8 cellular contexts compared by ENCODE assay signal in the genomic region with DNA sequence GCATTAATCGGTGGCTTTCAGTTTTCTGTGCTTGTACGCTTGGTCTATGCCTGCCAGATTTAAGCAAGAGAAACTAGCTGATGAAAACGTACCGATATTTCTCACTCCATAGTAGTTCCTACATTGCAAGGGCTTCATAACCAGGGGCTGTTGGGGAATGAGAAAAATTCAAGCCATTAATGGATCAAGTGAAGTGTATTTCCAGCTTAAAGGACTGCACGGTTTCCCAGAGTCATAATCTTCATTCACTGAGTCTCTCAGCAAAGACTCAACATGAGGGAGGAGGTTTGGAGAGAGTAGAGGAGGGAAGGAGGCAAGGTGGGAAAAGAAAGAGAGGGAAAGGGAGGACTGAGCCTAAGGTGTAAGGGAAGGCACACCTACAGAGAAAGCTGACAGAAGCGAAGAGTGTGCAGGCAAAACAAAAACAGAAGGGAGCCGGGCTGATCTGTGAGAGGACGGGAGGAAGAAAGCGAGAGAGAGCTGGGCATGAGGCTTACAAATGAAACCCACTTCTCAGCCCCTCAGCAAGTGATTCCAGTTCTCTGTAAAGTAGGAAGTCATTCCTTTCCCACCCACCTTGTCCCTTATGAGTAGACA. TPM values are rescaled to one million over a fixed set of nuclear protein-coding genes. Genes with fewer than 3 reads are reported as not detected.
DNase-seq lines count a peak whose midpoint lies in the region; ATAC-seq and TF ChIP-seq lines count a peak whose summit lies in the region.

No MANE protein-coding gene starts in this region.

- H3K36me3 ChIP-seq in CD4-positive, CD25-positive, alpha-beta regulatory T cell (ENCODE audit: control insufficient read depth, insufficient read depth, low read length) = peaks cover 29% of the 10 kb centered on the region
- H3K36me3 ChIP-seq in RWPE2 (ENCODE audit: low read depth) (no peaks in the 10 kb centered on the region), gastroesophageal sphincter (peaks cover 0 to 13% of the 10 kb centered on the region in 2 donors)

- no peak for TF ChIP-seq POLR2A in gastroesophageal sphincter (IDR thresholded peaks at IDR 0.05)

- H2BK15ac ChIP-seq in H9 (ENCODE audit: low read depth, low read length) = no peak overlapping the region

- no peak overlapping the region for H4K91ac ChIP-seq in H9 (ENCODE audit: insufficient read length, low read depth, low read length)

- H3K14ac ChIP-seq in H9 (ENCODE audit: insufficient read depth, low read length) = no peak overlapping the region

- no peaks in the 10 kb centered on the region for H4K20me1 ChIP-seq in H9 (ENCODE audit: control insufficient read depth, insufficient read depth, insufficient read length)

- H3K9me3 ChIP-seq in CD4-positive, CD25-positive, alpha-beta regulatory T cell (ENCODE audit: control insufficient read depth in 2 of 2, low read length in 2 of 2) = peaks cover 14 to 24% of the 10 kb centered on the region in 2 experiments
- H3K9me3 ChIP-seq in RWPE2 (ENCODE audit: severe bottlenecking) (no peaks in the 10 kb centered on the region), gastroesophageal sphincter (no peaks in the 10 kb centered on the region), H9 (ENCODE audit: control insufficient read depth, low read depth, low read length) (no peaks in the 10 kb centered on the region)

- H3K27me3 ChIP-seq in CD4-positive, CD25-positive, alpha-beta regulatory T cell (ENCODE audit: control insufficient read depth, insufficient read depth, low read length) = no peaks in the 10 kb centered on the region
- H3K27me3 ChIP-seq in RWPE2 (ENCODE audit: insufficient read depth, poor library complexity, severe bottlenecking) = no peaks in the 10 kb centered on the region
- no peaks in the 10 kb centered on the region for H3K27me3 ChIP-seq in gastroesophageal sphincter
- no peaks in the 10 kb centered on the region; the same call in 1 of the 2 replicates for H3K27me3 ChIP-seq in H9 (ENCODE audit: insufficient read depth, low read length)

- H3K23me2 ChIP-seq in H9 (ENCODE audit: insufficient read length, low read depth, low read length, poor library complexity, severe bottlenecking) = no peaks in the 10 kb centered on the region

- no peak overlapping the region for H2AK5ac ChIP-seq in H9 (ENCODE audit: insufficient read length, low read length)

- peak; percentile 30 to 33 for ATAC-seq in CD4-positive, CD25-positive, alpha-beta regulatory T cell (ENCODE audit: low read depth in 2 of 2)
- ATAC-seq in GM21526 (IDR thresholded peaks at IDR 0.05; ENCODE audit: low FRiP score, unreplicated experiment) (peak; percentile 35), RWPE2 (ENCODE audit: low read depth) (peak; percentile 65), gastroesophageal sphincter (no peak), HG03159 (IDR thresholded peaks at IDR 0.05; ENCODE audit: unreplicated experiment) (no peak)
- ATAC-seq in stimulated activated naive B cell treated with anti-CD40 and anti-IgM and Interleukin-4, amounts not matched to agents 10 μg/mL and 1 μg/mL and 100 μg/mL, for 72 hours (replicated peaks) = peak; percentile 56 to 58

- H3K56ac ChIP-seq in H9 (ENCODE audit: insufficient read length, low read depth, low read length) = no peak overlapping the region

- no peak overlapping the region for H3K9ac ChIP-seq in H9 (ENCODE audit: extremely low read depth, insufficient read length, low read length)

- H2BK120ac ChIP-seq in H9 (ENCODE audit: low read depth, low read length, poor library complexity, severe bottlenecking) = no peak overlapping the region

- peaks cover 51% of the 10 kb centered on the region for H3K4me1 ChIP-seq in CD4-positive, CD25-positive, alpha-beta regulatory T cell (ENCODE audit: control insufficient read depth, insufficient read depth, low read length, poor library complexity, severe bottlenecking)
- no peaks in the 10 kb centered on the region for H3K4me1 ChIP-seq in RWPE2 (ENCODE audit: insufficient read depth, poor library complexity, severe bottlenecking)
- H3K4me1 ChIP-seq in gastroesophageal sphincter = peaks cover 0 to 8% (median 0%) of the 10 kb centered on the region in 3 donors
- 0 out of 2 replicates have a peak, but pooled peaks cover 1% of the 10 kb centered on the region for H3K4me1 ChIP-seq in H9 (ENCODE audit: insufficient read depth, low read length)

- DNase-seq in CD4-positive, CD25-positive, alpha-beta regulatory T cell = peak in 1 of 3 donors; percentile 53
- DNase-seq in RWPE2 (ENCODE audit: low spot score) (no peak), GM20000 (ENCODE audit: low spot score) (no peak), H9 (no peak)
- no peak for DNase-seq in stimulated activated naive B cell treated with anti-CD40 and anti-IgM and Interleukin-4, amounts not matched to agents 10 μg/mL and 1 μg/mL and 100 μg/mL, for 72 hours

- H4K5ac ChIP-seq in H9 (ENCODE audit: insufficient read length, low read depth, low read length) = no peak overlapping the region

- no peak overlapping the region for H2BK20ac ChIP-seq in H9 (ENCODE audit: low read depth, low read length, poor library complexity, severe bottlenecking)

- no peak overlapping the region for H2BK12ac ChIP-seq in H9 (ENCODE audit: insufficient read length, low read depth, low read length)

- H3K79me2 ChIP-seq in H9 (ENCODE audit: insufficient read depth, low read length) = no peaks in the 10 kb centered on the region

- peaks cover 51% of the 10 kb centered on the region for H3K36me3 Mint-ChIP-seq in CD4-positive, CD25-positive, alpha-beta regulatory T cell
- H3K36me3 Mint-ChIP-seq in stimulated activated naive B cell treated with anti-CD40 and anti-IgM and Interleukin-4, amounts not matched to agents 10 μg/mL and 1 μg/mL and 100 μg/mL, for 72 hours = peaks cover 36 to 42% of the 10 kb centered on the region in 2 donors
- no peaks in the 10 kb centered on the region for H3K36me3 Mint-ChIP-seq in H9 (ENCODE audit: insufficient read depth in 1 of 3, low read depth in 3 of 3)

- no peak overlapping the region for H3K4ac ChIP-seq in H9 (ENCODE audit: low read depth, low read length)

- no peak overlapping the region for H2AFZ ChIP-seq in H9 (ENCODE audit: low read length)

- no peak for TF ChIP-seq EP300 in gastroesophageal sphincter (IDR thresholded peaks at IDR 0.05)

- peaks cover 1 to 46% (median 12%) of the 10 kb centered on the region in 7 donors for H3K9me3 Mint-ChIP-seq in CD4-positive, CD25-positive, alpha-beta regulatory T cell
- H3K9me3 Mint-ChIP-seq in stimulated activated naive B cell treated with anti-CD40 and anti-IgM and Interleukin-4, amounts not matched to agents 10 μg/mL and 1 μg/mL and 100 μg/mL, for 72 hours = peaks cover 8 to 12% of the 10 kb centered on the region in 2 donors
- H3K9me3 Mint-ChIP-seq in H9 = peaks cover 7% of the 10 kb centered on the region in 2 experiments; a peak in 3 of 5 replicates

- H3K4me3 ChIP-seq in CD4-positive, CD25-positive, alpha-beta regulatory T cell (ENCODE audit: low read depth, low read length) = peak overlapping the region; percentile 99
- H3K4me3 ChIP-seq in RWPE2 (ENCODE audit: severe bottlenecking) (peak overlapping the region; percentile 28), gastroesophageal sphincter (peak overlapping the region; percentile 53 to 63)

- H3K4me2 ChIP-seq in H9 (ENCODE audit: insufficient read depth, insufficient read length, low read length) = no peak overlapping the region

- no peaks in the 10 kb centered on the region for H3K79me1 ChIP-seq in H9 (ENCODE audit: insufficient read depth, low read depth, low read length, poor library complexity, severe bottlenecking)

- H3K4me3 Mint-ChIP-seq in CD4-positive, CD25-positive, alpha-beta regulatory T cell = peak overlapping the region; percentile 96 to 100 (median 98)
- H3K4me3 Mint-ChIP-seq in stimulated activated naive B cell treated with anti-CD40 and anti-IgM and Interleukin-4, amounts not matched to agents 10 μg/mL and 1 μg/mL and 100 μg/mL, for 72 hours = peak overlapping the region; percentile 89 to 90
- H3K4me3 Mint-ChIP-seq in H9 = no peak overlapping the region

- no peak overlapping the region for H3T11ph ChIP-seq in H9 (ENCODE audit: low read length)

- WGBS in gastroesophageal sphincter (ENCODE audit: low coverage in 1 of 2), 2 donors = 45 to 61% methylated on average over 8 to 9 of the region's 9 CpGs
- WGBS in H9 (ENCODE audit: extremely low coverage, insufficient read length, low lambda C conversion rate) = no CpG with 5 or more reads among the region's 9 CpGs

- no peak overlapping the region for H4K8ac ChIP-seq in H9 (replicated peaks; ENCODE audit: insufficient read length, low read depth, low read length)

- H3K23ac ChIP-seq in H9 (ENCODE audit: insufficient read length, low read depth, low read length) = no peak overlapping the region

- no peak overlapping the region for H3K18ac ChIP-seq in H9 (ENCODE audit: insufficient read length, low read depth, low read length)

- no peaks in the 10 kb centered on the region for H3K27me3 Mint-ChIP-seq in CD4-positive, CD25-positive, alpha-beta regulatory T cell
- no peaks in the 10 kb centered on the region for H3K27me3 Mint-ChIP-seq in stimulated activated naive B cell treated with anti-CD40 and anti-IgM and Interleukin-4, amounts not matched to agents 10 μg/mL and 1 μg/mL and 100 μg/mL, for 72 hours
- peaks cover 88% of the 10 kb centered on the region for H3K27me3 Mint-ChIP-seq in H9 (ENCODE audit: low read depth)

- H3K27ac Mint-ChIP-seq in CD4-positive, CD25-positive, alpha-beta regulatory T cell = peak overlapping the region; percentile 97 to 100 (median 99)
- H3K27ac Mint-ChIP-seq in stimulated activated naive B cell treated with anti-CD40 and anti-IgM and Interleukin-4, amounts not matched to agents 10 μg/mL and 1 μg/mL and 100 μg/mL, for 72 hours = peak overlapping the region; percentile 91
- no peak overlapping the region for H3K27ac Mint-ChIP-seq in H9

- TF ChIP-seq CTCF in RWPE2 (IDR thresholded peaks at IDR 0.05; ENCODE audit: poor library complexity, severe bottlenecking) (no peak), gastroesophageal sphincter (IDR thresholded peaks at IDR 0.05) (no peak), GM20000 (IDR thresholded peaks at IDR 0.05; ENCODE audit: extremely low read depth, missing control alignments) (no peak), H9 (conservative IDR thresholded peaks at IDR 0.05) (no peak)

- H3K4me1 Mint-ChIP-seq in CD4-positive, CD25-positive, alpha-beta regulatory T cell = peaks cover 55 to 86% (median 70%) of the 10 kb centered on the region in 4 donors
- H3K4me1 Mint-ChIP-seq in stimulated activated naive B cell treated with anti-CD40 and anti-IgM and Interleukin-4, amounts not matched to agents 10 μg/mL and 1 μg/mL and 100 μg/mL, for 72 hours = peaks cover 19 to 42% of the 10 kb centered on the region in 2 donors
- peaks cover 5 to 7% of the 10 kb centered on the region in 2 experiments for H3K4me1 Mint-ChIP-seq in H9

- peak overlapping the region; percentile 83 for H3K27ac ChIP-seq in CD4-positive, CD25-positive, alpha-beta regulatory T cell (ENCODE audit: insufficient read depth, low read length, poor library complexity, severe bottlenecking)
- no peak overlapping the region for H3K27ac ChIP-seq in RWPE2 (ENCODE audit: poor library complexity, severe bottlenecking)
- peak overlapping the region; percentile 55 to 70 (median 66) for H3K27ac ChIP-seq in gastroesophageal sphincter
- no peak overlapping the region for H3K27ac ChIP-seq in H9 (ENCODE audit: insufficient read length, low read depth, low read length)

- H2BK5ac ChIP-seq in H9 (ENCODE audit: insufficient read length, low read length) = no peak overlapping the region

RNA-seq across cellular contexts. Expression of gene GIMAP2, which starts 0.6 kb away (rescaled TPM):
- 95.1 TPM for total RNA-seq in CD4-positive, CD25-positive, alpha-beta regulatory T cell
- polyA plus RNA-seq in CD4-positive, CD25-positive, alpha-beta regulatory T cell = 100 to 1,000 TPM in 2 of 4 donors, 10 to 100 TPM in 2; 79.0 to 142 (median 110) TPM
- total RNA-seq in gastroesophageal sphincter (10 to 100 TPM in 2 of 4 donors, 1 to 10 TPM in 2; 3.3 to 14.9 (median 9.7) TPM), H9 (2021) (not detected in 2 replicates)

RNA-seq across cellular contexts. Expression of gene GIMAP1, which starts 30.3 kb away (rescaled TPM):
- total RNA-seq in CD4-positive, CD25-positive, alpha-beta regulatory T cell = 17.1 TPM
- 10 to 100 TPM; 48.4 to 90.0 (median 64.6) TPM for polyA plus RNA-seq in CD4-positive, CD25-positive, alpha-beta regulatory T cell
- 10 to 100 TPM in 1 of 4 donors, 1 to 10 TPM in 3; 4.2 to 14.3 (median 7.9) TPM for total RNA-seq in gastroesophageal sphincter
- total RNA-seq in H9 (2021) = not detected in 2 replicates

RNA-seq across cellular contexts. Expression of gene GIMAP5, which starts 51.1 kb away (rescaled TPM):
- 37.4 TPM for total RNA-seq in CD4-positive, CD25-positive, alpha-beta regulatory T cell
- polyA plus RNA-seq in CD4-positive, CD25-positive, alpha-beta regulatory T cell = 100 to 1,000 TPM; 249 to 539 (median 320) TPM
- total RNA-seq in gastroesophageal sphincter (10 to 100 TPM; 16.8 to 43.3 (median 32.5) TPM), H9 (2021) (not detected in 2 replicates)

RNA-seq across cellular contexts. Expression of gene GIMAP6, which starts 53.9 kb away (rescaled TPM):
- total RNA-seq in CD4-positive, CD25-positive, alpha-beta regulatory T cell = 43.8 TPM
- polyA plus RNA-seq in CD4-positive, CD25-positive, alpha-beta regulatory T cell = 100 to 1,000 TPM; 133 to 236 (median 150) TPM
- total RNA-seq in gastroesophageal sphincter (10 to 100 TPM; 15.7 to 45.4 (median 34.4) TPM), H9 (2021) (not detected in 2 replicates)

Comparison
In these comparisons a context has a peak if more than half of its experiments do, and no peak if none do; other contexts are left out.
1. ATAC-seq: peak in CD4-positive, CD25-positive, alpha-beta regulatory T cell (2 of 2), GM21526 (single experiment), RWPE2 (single experiment) and stimulated activated naive B cell treated with anti-CD40 and anti-IgM and Interleukin-4, amounts not matched to agents 10 μg/mL and 1 μg/mL and 100 μg/mL, for 72 hours (2 of 2); none in gastroesophageal sphincter (single experiment) and HG03159 (single experiment).
2. H3K27ac ChIP-seq: peak in CD4-positive, CD25-positive, alpha-beta regulatory T cell (single experiment) and gastroesophageal sphincter (4 of 4); none in RWPE2 (single experiment) and H9 (single experiment).
3. H3K4me3 ChIP-seq: peak in every context shown above with its lines; median percentile 99 in CD4-positive, CD25-positive, alpha-beta regulatory T cell; 58 in gastroesophageal sphincter; 28 in RWPE2.
4. H3K27ac Mint-ChIP-seq: peak in CD4-positive, CD25-positive, alpha-beta regulatory T cell (3 of 3) and stimulated activated naive B cell treated with anti-CD40 and anti-IgM and Interleukin-4, amounts not matched to agents 10 μg/mL and 1 μg/mL and 100 μg/mL, for 72 hours (single experiment); none in H9 (0 of 3).
5. H3K4me3 Mint-ChIP-seq: peak in CD4-positive, CD25-positive, alpha-beta regulatory T cell (4 of 4) and stimulated activated naive B cell treated with anti-CD40 and anti-IgM and Interleukin-4, amounts not matched to agents 10 μg/mL and 1 μg/mL and 100 μg/mL, for 72 hours (2 of 2); none in H9 (0 of 2).
6. RNA of gene GIMAP5, which starts 51.1 kb away (total RNA-seq): 16.8 to 43.3 TPM in gastroesophageal sphincter and 37.4 TPM in CD4-positive, CD25-positive, alpha-beta regulatory T cell (single experiment); not detected in H9; every median in the first group is over 10 times any median in the second.